In the genomic region with DNA sequence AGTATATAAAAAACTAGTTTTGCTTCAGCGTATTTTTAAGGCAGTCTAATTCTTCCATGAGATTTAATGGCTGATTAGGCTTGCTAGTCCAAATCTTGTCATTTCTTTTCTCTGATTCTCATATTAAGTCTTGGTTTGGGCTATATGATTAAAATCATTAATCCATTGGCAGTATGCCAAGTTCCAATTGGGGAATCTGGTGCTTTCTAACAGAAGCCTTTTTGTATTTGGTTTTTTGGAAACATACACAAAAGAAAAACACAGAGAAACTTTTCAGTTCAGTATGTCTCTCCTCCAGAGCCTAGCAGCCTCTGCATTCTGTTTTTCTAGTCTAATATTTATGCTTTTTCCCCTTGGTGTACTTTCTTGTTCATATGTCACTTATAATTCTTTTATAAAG, we compare ENCODE assay signal across 13 cellular contexts. TPM values are rescaled to one million over a fixed set of nuclear protein-coding genes. Genes with fewer than 3 reads are reported as not detected.
DNase-seq lines count a peak whose midpoint lies in the region; ATAC-seq and TF ChIP-seq lines count a peak whose summit lies in the region.
"Had no signal": no experiment of that assay in that cellular context is flagged by ENCODE, and none has a peak within 500 bp of the region (broad histone marks: within the 10 kb centered on the region; RNA-seq: fewer than 3 reads in every experiment).

No MANE protein-coding gene starts in this region.

- H3K4me3 ChIP-seq in upper lobe of right lung (no peak overlapping the region), vagina (no peak overlapping the region)
- H3K4me3 ChIP-seq: GM23338, Peyer's patch had no signal

- H3K36me3 Mint-ChIP-seq in stimulated activated naive CD8-positive, alpha-beta T cell treated with anti-CD3 and anti-CD28 coated beads, Interleukin-15, Interleukin-2, amounts not matched to agents 100 ng/mL and 50 ng/mL, for 24 hours (ENCODE audit: low read depth), result peaks cover 10% of the 10 kb centered on the region
- H3K36me3 Mint-ChIP-seq in T-helper 17 cell (ENCODE audit: low read depth), result no peaks in the 10 kb centered on the region

- H3K9me3 ChIP-seq in T-helper 17 cell (ENCODE audit: control insufficient read depth, low read length, poor library complexity, severe bottlenecking) (no peaks in the 10 kb centered on the region), upper lobe of right lung (no peaks in the 10 kb centered on the region), vagina (no peaks in the 10 kb centered on the region)
- H3K9me3 ChIP-seq: Peyer's patch had no signal

- peak overlapping the region; percentile 33 for H3K4me3 Mint-ChIP-seq in stimulated activated naive CD8-positive, alpha-beta T cell treated with anti-CD3 and anti-CD28 coated beads, Interleukin-15, Interleukin-2, amounts not matched to agents 100 ng/mL and 50 ng/mL, for 24 hours
- no peak overlapping the region for H3K4me3 Mint-ChIP-seq in stimulated activated naive CD8-positive, alpha-beta T cell treated with anti-CD3 and anti-CD28 coated beads, Interleukin-15, amount 100 ng/mL, for 72 hours
- no peak overlapping the region for H3K4me3 Mint-ChIP-seq in T-helper 17 cell
- H3K4me3 Mint-ChIP-seq: GM23338 had no signal

- H3K27me3 Mint-ChIP-seq in stimulated activated naive CD8-positive, alpha-beta T cell treated with anti-CD3 and anti-CD28 coated beads, Interleukin-15, Interleukin-2, amounts not matched to agents 100 ng/mL and 50 ng/mL, for 24 hours, result no peaks in the 10 kb centered on the region
- no peaks in the 10 kb centered on the region for H3K27me3 Mint-ChIP-seq in stimulated activated naive CD8-positive, alpha-beta T cell treated with anti-CD3 and anti-CD28 coated beads, Interleukin-15, amount 100 ng/mL, for 72 hours
- no peaks in the 10 kb centered on the region for H3K27me3 Mint-ChIP-seq in T-helper 17 cell

- peaks cover 2% of the 10 kb centered on the region for H3K36me3 ChIP-seq in upper lobe of right lung
- no peaks in the 10 kb centered on the region for H3K36me3 ChIP-seq in vagina

- H3K27ac Mint-ChIP-seq in stimulated activated naive CD8-positive, alpha-beta T cell treated with anti-CD3 and anti-CD28 coated beads, Interleukin-15, Interleukin-2, amounts not matched to agents 100 ng/mL and 50 ng/mL, for 24 hours, result peak overlapping the region; percentile 32
- no peak overlapping the region for H3K27ac Mint-ChIP-seq in stimulated activated naive CD8-positive, alpha-beta T cell treated with anti-CD3 and anti-CD28 coated beads, Interleukin-15, amount 100 ng/mL, for 72 hours
- peak overlapping the region; percentile 45 for H3K27ac Mint-ChIP-seq in T-helper 17 cell
- H3K27ac Mint-ChIP-seq: GM23338 had no signal

- no peak for TF ChIP-seq POLR2A in vagina (IDR thresholded peaks at IDR 0.05)

- peaks cover 25% of the 10 kb centered on the region for H3K4me1 Mint-ChIP-seq in stimulated activated naive CD8-positive, alpha-beta T cell treated with anti-CD3 and anti-CD28 coated beads, Interleukin-15, Interleukin-2, amounts not matched to agents 100 ng/mL and 50 ng/mL, for 24 hours (ENCODE audit: low read depth)
- H3K4me1 Mint-ChIP-seq in stimulated activated naive CD8-positive, alpha-beta T cell treated with anti-CD3 and anti-CD28 coated beads, Interleukin-15, amount 100 ng/mL, for 72 hours, result peaks cover 21% of the 10 kb centered on the region
- H3K4me1 Mint-ChIP-seq in T-helper 17 cell, result peaks cover 13% of the 10 kb centered on the region

- TF ChIP-seq CTCF in upper lobe of right lung (IDR thresholded peaks at IDR 0.05), result no peak
- TF ChIP-seq CTCF in vagina (IDR thresholded peaks at IDR 0.05), result no peak

- H3K27me3 ChIP-seq in upper lobe of right lung (no peaks in the 10 kb centered on the region), vagina (no peaks in the 10 kb centered on the region)
- H3K27me3 ChIP-seq: Peyer's patch had no signal

- H3K27ac ChIP-seq in upper lobe of right lung (peak overlapping the region; percentile 7), vagina (no peak overlapping the region)

- no peak for DNase-seq in stimulated activated naive CD8-positive, alpha-beta T cell treated with anti-CD3 and anti-CD28 coated beads, Interleukin-15, amount 100 ng/mL, for 72 hours
- no peak for DNase-seq in T-helper 17 cell
- peak; percentile 47 for DNase-seq in medulla oblongata (ENCODE audit: extremely low spot score)
- no peak for DNase-seq in upper lobe of right lung
- no peak for DNase-seq in vagina (ENCODE audit: extremely low spot score in 2 of 2)
- DNase-seq: activated T-cell treated with anti-CD3 and anti-CD28 coated beads, Interleukin-2, amount 50 U/mL, for 4 hours; NCI-H1694 treated with DMSO at 0.1 percent for 48 hours; Peyer's patch; small intestine had no signal

- H3K4me1 ChIP-seq in upper lobe of right lung, result peaks cover 9% of the 10 kb centered on the region
- peaks cover 20% of the 10 kb centered on the region for H3K4me1 ChIP-seq in vagina

- ATAC-seq in stimulated activated naive CD8-positive, alpha-beta T cell treated with anti-CD3 and anti-CD28 coated beads, Interleukin-15, amount 100 ng/mL, for 72 hours, result no peak
- ATAC-seq in T-helper 17 cell (no peak), upper lobe of right lung (no peak), HG03571 (IDR thresholded peaks at IDR 0.05; ENCODE audit: unreplicated experiment) (no peak), GM18517 (IDR thresholded peaks at IDR 0.05; ENCODE audit: unreplicated experiment) (no peak)
- ATAC-seq: GM23338 had no signal

- peaks cover 3% of the 10 kb centered on the region for H3K9me3 Mint-ChIP-seq in stimulated activated naive CD8-positive, alpha-beta T cell treated with anti-CD3 and anti-CD28 coated beads, Interleukin-15, Interleukin-2, amounts not matched to agents 100 ng/mL and 50 ng/mL, for 24 hours
- H3K9me3 Mint-ChIP-seq in stimulated activated naive CD8-positive, alpha-beta T cell treated with anti-CD3 and anti-CD28 coated beads, Interleukin-15, amount 100 ng/mL, for 72 hours, result no peaks in the 10 kb centered on the region
- H3K9me3 Mint-ChIP-seq: activated T-cell treated with anti-CD3 and anti-CD28 coated beads, Interleukin-2, amount 50 U/mL, for 4 hours; GM23338 had no signal

- intact Hi-C loops in upper lobe of right lung (cut with DNase I), result no loop called here
- intact Hi-C loops in vagina (cut with DNase I), result no loop called here

RNA-seq across cellular contexts. Expression of a gene that starts 37.9 kb away (rescaled TPM):
- total RNA-seq in T-helper 17 cell, result 1 to 10 TPM; 6.1 to 7.5 TPM
- 61.5 TPM for total RNA-seq in upper lobe of right lung
- 32.2 TPM for total RNA-seq in vagina

Comparison
In these comparisons a context has a peak if more than half of its experiments do, and no peak if none do; other contexts are left out.
1. H3K27ac Mint-ChIP-seq: peak in stimulated activated naive CD8-positive, alpha-beta T cell treated with anti-CD3 and anti-CD28 coated beads, Interleukin-15, Interleukin-2, amounts not matched to agents 100 ng/mL and 50 ng/mL, for 24 hours (single experiment) and T-helper 17 cell (single experiment); none in stimulated activated naive CD8-positive, alpha-beta T cell treated with anti-CD3 and anti-CD28 coated beads, Interleukin-15, amount 100 ng/mL, for 72 hours (0 of 2).